ENCODE assay signal across 1 cellular context in the genomic region with DNA sequence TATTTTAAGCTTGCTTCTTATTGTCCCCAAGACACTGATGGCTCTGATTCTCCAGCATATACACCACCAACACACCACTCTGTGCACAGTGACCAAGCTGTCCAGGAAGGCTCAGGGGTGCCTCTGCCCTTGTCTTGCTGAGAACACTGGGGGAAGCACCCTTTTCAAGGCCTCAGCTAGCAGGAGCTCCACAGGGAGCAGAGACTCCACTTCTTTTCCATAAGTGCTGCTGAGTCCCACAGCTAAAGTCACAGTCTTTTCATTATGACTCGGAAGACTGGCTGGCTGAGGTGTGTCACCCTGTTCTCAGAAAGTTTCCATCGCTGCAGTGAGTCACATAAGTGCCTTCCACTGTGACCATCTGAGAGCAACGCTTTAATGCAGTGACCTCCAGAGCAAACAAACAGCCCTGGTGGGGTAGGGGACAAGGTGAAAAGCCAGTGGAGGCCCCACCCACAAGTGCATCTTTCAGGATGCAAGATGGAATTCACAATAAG.
TF ChIP-seq lines count a peak whose summit lies in the region.

No MANE protein-coding gene starts in this region.

TF ChIP-seq in IMR-90, 13 proteins besides CTCF, POLR2A, EP300 and RAD21 (continued from another document):
- TF ChIP-seq, protein P1, sequence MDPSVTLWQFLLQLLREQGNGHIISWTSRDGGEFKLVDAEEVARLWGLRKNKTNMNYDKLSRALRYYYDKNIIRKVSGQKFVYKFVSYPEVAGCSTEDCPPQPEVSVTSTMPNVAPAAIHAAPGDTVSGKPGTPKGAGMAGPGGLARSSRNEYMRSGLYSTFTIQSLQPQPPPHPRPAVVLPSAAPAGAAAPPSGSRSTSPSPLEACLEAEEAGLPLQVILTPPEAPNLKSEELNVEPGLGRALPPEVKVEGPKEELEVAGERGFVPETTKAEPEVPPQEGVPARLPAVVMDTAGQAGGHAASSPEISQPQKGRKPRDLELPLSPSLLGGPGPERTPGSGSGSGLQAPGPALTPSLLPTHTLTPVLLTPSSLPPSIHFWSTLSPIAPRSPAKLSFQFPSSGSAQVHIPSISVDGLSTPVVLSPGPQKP (IDR thresholded peaks at IDR 0.05; ENCODE audit: borderline replicate concordance, low read depth, low read length) = no peak
- TF ChIP-seq RFX5 (IDR thresholded peaks at IDR 0.05; ENCODE audit: low read depth, low read length) (no peak), CEBPB (IDR thresholded peaks at IDR 0.05; ENCODE audit: low read depth, low read length) (no peak), RCOR1 (IDR thresholded peaks at IDR 0.05; ENCODE audit: insufficient replicate concordance, low read length) (no peak), MAZ (IDR thresholded peaks at IDR 0.05; ENCODE audit: borderline replicate concordance, low read depth, low read length) (no peak), NFE2L2 (IDR thresholded peaks at IDR 0.05; ENCODE audit: low read depth, low read length) (no peak), BHLHE40 (IDR thresholded peaks at IDR 0.05; ENCODE audit: low read depth, low read length) (no peak), SMC3 (IDR thresholded peaks at IDR 0.05; ENCODE audit: low read depth, low read length) (no peak)
TF ChIP-seq in IMR-90: peak in this region for 0.
